In the genomic region with DNA sequence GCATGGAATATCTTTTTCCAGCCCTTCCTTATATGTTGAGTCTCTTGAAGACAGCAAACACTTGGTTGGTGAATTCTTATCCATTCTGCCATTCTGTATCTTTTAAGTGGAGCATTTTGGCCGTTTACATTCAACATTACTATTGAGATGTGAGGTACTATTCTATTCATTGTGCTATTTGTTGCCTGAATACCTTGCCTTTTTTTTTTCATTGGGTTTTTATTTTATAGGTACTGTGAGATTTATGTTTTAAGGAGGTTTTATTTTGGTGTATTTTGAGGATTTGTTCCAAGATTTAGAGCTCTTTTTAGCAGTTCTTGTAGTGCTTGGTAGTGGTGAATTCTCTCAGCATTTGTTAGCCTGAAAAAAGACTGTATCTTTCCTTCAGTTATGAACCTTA, we compare ENCODE assay signal across 28 cellular contexts.
"Had no signal": no experiment of that assay in that cellular context is flagged by ENCODE, and none has a peak within 500 bp of the region (broad histone marks: within the 10 kb centered on the region; RNA-seq: fewer than 3 reads in every experiment).

No MANE protein-coding gene starts in this region.

- DNase-seq: colonic mucosa; cortex of kidney; dermis blood vessel endothelial cell; dorsolateral prefrontal cortex; effector CD4-positive, alpha-beta T cell; effector CD8-positive, alpha-beta T cell; effector memory CD4-positive, alpha-beta T cell; effector memory CD8-positive, alpha-beta T cell; endodermal cell; erythroblast; esophagus squamous epithelium; foreskin fibroblast; foreskin keratinocyte; foreskin melanocyte; gastrocnemius medialis; glutamatergic neuron; head of caudate nucleus; heart left ventricle; heart right ventricle had no signal

- FAIRE-seq: endometrium, endothelial cell of umbilical vein had no signal

- H3K9me3 ChIP-seq: colonic mucosa had no signal

- H3K4me1 ChIP-seq: colonic mucosa, foreskin keratinocyte had no signal

- H3K27me3 Mint-ChIP-seq: effector memory CD8-positive, alpha-beta T cell had no signal

- H3K27ac ChIP-seq: colonic mucosa, coronary artery, dorsolateral prefrontal cortex, epithelial cell of prostate, esophagus muscularis mucosa, esophagus squamous epithelium, foreskin keratinocyte, gastrocnemius medialis, gastroesophageal sphincter, heart left ventricle, heart right ventricle, hepatocyte had no signal

- ATAC-seq: effector memory CD8-positive, alpha-beta T cell; esophagus mucosa; foreskin keratinocyte; gastrocnemius medialis; gastroesophageal sphincter; heart left ventricle; heart right ventricle had no signal

- H3K4me2 ChIP-seq: hepatocyte had no signal

- H3K4me3 Mint-ChIP-seq: dendritic cell treated with granulocyte-macrophage colony-stimulating factor and Interleukin-4, amounts not matched to agents 40 ng/mL and 50 ng/mL, for 4 days; effector memory CD8-positive, alpha-beta T cell; endodermal cell had no signal

- H3K27me3 ChIP-seq: colonic mucosa, dorsolateral prefrontal cortex, esophagus muscularis mucosa, esophagus squamous epithelium, foreskin keratinocyte, gastrocnemius medialis, gastroesophageal sphincter, heart left ventricle, heart right ventricle, hepatocyte had no signal

- H3K36me3 ChIP-seq: colonic mucosa, esophagus muscularis mucosa, esophagus squamous epithelium, gastrocnemius medialis, gastroesophageal sphincter, heart right ventricle had no signal

- H3K4me3 ChIP-seq: colonic mucosa, coronary artery, dorsolateral prefrontal cortex, esophagus muscularis mucosa, esophagus squamous epithelium, gastrocnemius medialis, gastroesophageal sphincter, heart left ventricle, heart right ventricle, hepatocyte had no signal

- H3K27ac Mint-ChIP-seq: dendritic cell treated with granulocyte-macrophage colony-stimulating factor and Interleukin-4, amounts not matched to agents 40 ng/mL and 50 ng/mL, for 4 days; effector memory CD8-positive, alpha-beta T cell; endodermal cell had no signal

- H2AFZ ChIP-seq: hepatocyte had no signal

- H3K79me2 ChIP-seq: hepatocyte had no signal
